Comparison of ENCODE assay signal across 24 cellular contexts in genomic region chrX:137574784-137575298, GRCh38. TPM values are rescaled to one million over a fixed set of nuclear protein-coding genes. Genes with fewer than 3 reads are reported as not detected.
DNase-seq lines count a peak whose midpoint lies in the region; ATAC-seq and TF ChIP-seq lines count a peak whose summit lies in the region.
"Had no signal": no experiment of that assay in that cellular context is flagged by ENCODE, and none has a peak within 500 bp of the region (broad histone marks: within the 10 kb centered on the region; RNA-seq: fewer than 3 reads in every experiment).

No MANE protein-coding gene starts in this region.

- H3K4me2 ChIP-seq in mesendoderm (ENCODE audit: low read length) (peak overlapping the region; percentile 40), smooth muscle cell (peak overlapping the region; percentile 61)
- H3K4me2 ChIP-seq: KMS-11 had no signal

- H3K27me3 ChIP-seq in HUES48 (ENCODE audit: control insufficient read depth, insufficient read depth, low read length) (peaks cover 4% of the 10 kb centered on the region; the same call in 1 of the 2 replicates), mesendoderm (ENCODE audit: insufficient read depth, low read length, poor library complexity) (no peaks in the 10 kb centered on the region), smooth muscle cell (ENCODE audit: low read depth) (peaks cover 80% of the 10 kb centered on the region)

- H3K4me1 ChIP-seq in HUES48 (ENCODE audit: control insufficient read depth, insufficient read depth, low read length) (peaks cover 81% of the 10 kb centered on the region), mesendoderm (ENCODE audit: control insufficient read depth, low read depth, low read length) (no peaks in the 10 kb centered on the region), smooth muscle cell (ENCODE audit: low read depth) (no peaks in the 10 kb centered on the region)
- H3K4me1 ChIP-seq: uterus had no signal

- H4K20me1 ChIP-seq in smooth muscle cell (ENCODE audit: low read depth) = no peaks in the 10 kb centered on the region

- TF ChIP-seq CTCF in coronary artery (IDR thresholded peaks at IDR 0.05) (no peak), smooth muscle cell (IDR thresholded peaks at IDR 0.05; ENCODE audit: borderline replicate concordance, insufficient read depth, poor library complexity, severe bottlenecking) (no peak)

- peak overlapping the region; percentile 90 for H3K18ac ChIP-seq in mesendoderm (ENCODE audit: low read length)

- H4K5ac ChIP-seq in mesendoderm (ENCODE audit: low read length) = no peak overlapping the region

- H3K9me3 Mint-ChIP-seq in naive thymus-derived CD8-positive, alpha-beta T cell = peaks cover 0 to 11% (median 0%) of the 10 kb centered on the region in 9 donors
- H3K9me3 Mint-ChIP-seq: memory B cell had no signal

- no CpG with 5 or more reads among the region's 29 CpGs for WGBS in mesendoderm (ENCODE audit: extremely low coverage, insufficient coverage, low lambda C conversion rate)
- WGBS in smooth muscle cell (ENCODE audit: low lambda C conversion rate) = 37% methylated on average over 23 of the region's 29 CpGs

- H2BK15ac ChIP-seq in mesendoderm (replicated peaks; ENCODE audit: low read depth) = no peak overlapping the region

- no peak overlapping the region for H4K8ac ChIP-seq in mesendoderm (ENCODE audit: low read depth, low read length)

- peak overlapping the region; percentile 96 for H3K27ac ChIP-seq in HUES48 (ENCODE audit: low read depth, low read length)
- H3K27ac ChIP-seq in coronary artery = no peak overlapping the region
- peak overlapping the region; percentile 93 for H3K27ac ChIP-seq in mesendoderm (ENCODE audit: low read depth, low read length)
- H3K27ac ChIP-seq in smooth muscle cell (ENCODE audit: low read depth) = no peak overlapping the region
- H3K27ac ChIP-seq: KMS-11, uterus had no signal

- no peaks in the 10 kb centered on the region for H3F3A ChIP-seq in smooth muscle cell (ENCODE audit: low read depth)

- H3K4me3 Mint-ChIP-seq in naive thymus-derived CD8-positive, alpha-beta T cell = peak overlapping the region in 3 of 10 donors; percentile 7 to 27 (median 12)
- H3K4me3 Mint-ChIP-seq: activated CD8-positive, alpha-beta T cell treated with anti-CD3 and anti-CD28 coated beads, Interleukin-2, amount 10 ng/mL, durations not matched to agents 7 days and 5 days; memory B cell had no signal

- H3K4ac ChIP-seq in mesendoderm (ENCODE audit: low read depth, low read length) = peak overlapping the region; percentile 99

- H3K23ac ChIP-seq in mesendoderm (ENCODE audit: low read length) = no peak overlapping the region

- H3K79me1 ChIP-seq in mesendoderm (ENCODE audit: low read length) = no peaks in the 10 kb centered on the region

- H3K27ac Mint-ChIP-seq in naive thymus-derived CD8-positive, alpha-beta T cell = no peak overlapping the region
- H3K27ac Mint-ChIP-seq: activated CD8-positive, alpha-beta T cell treated with anti-CD3 and anti-CD28 coated beads, Interleukin-2, amount 10 ng/mL, durations not matched to agents 7 days and 5 days; CD14-positive monocyte; memory B cell; naive thymus-derived CD4-positive, alpha-beta T cell had no signal

- DNase-seq in coronary artery (ENCODE audit: low spot score) (no peak), mesendoderm (no peak), smooth muscle cell (lab: John Stamatoyannopoulos, UW; ENCODE audit: unreplicated experiment) (no peak), NCI-H187 (lab: John Stamatoyannopoulos, UW) (no peak), KG1 (lab: John Stamatoyannopoulos, UW) (no peak)
- no peak for DNase-seq in naive thymus-derived CD8-positive, alpha-beta T cell
- DNase-seq: activated CD8-positive, alpha-beta T cell treated with anti-CD3 and anti-CD28 coated beads, Interleukin-2, amount 10 ng/mL, durations not matched to agents 7 days and 5 days; activated gamma-delta T cell treated with Interleukin-2 at 50 U/mL for 16 hours; erythroblast; foreskin fibroblast; hippocampal formation; naive thymus-derived CD4-positive, alpha-beta T cell; NCI-H2029 treated with DMSO at 0.1 percent for 48 hours; NCI-H226; OCI-M1; T-helper 9 cell; uterus had no signal

- peak overlapping the region; percentile 82 for H2BK120ac ChIP-seq in mesendoderm (ENCODE audit: low read depth, low read length)

- H3K9me3 ChIP-seq in HUES48 (ENCODE audit: control insufficient read depth, insufficient read depth, low read length) = no peaks in the 10 kb centered on the region
- peaks cover 2% of the 10 kb centered on the region for H3K9me3 ChIP-seq in smooth muscle cell (replicated peaks; ENCODE audit: low read depth)
- H3K9me3 ChIP-seq: uterus had no signal

- H3K9ac ChIP-seq in HUES48 (ENCODE audit: low read depth, low read length) (peak overlapping the region; percentile 82), mesendoderm (ENCODE audit: low read length) (peak overlapping the region; percentile 63), smooth muscle cell (ENCODE audit: low read depth) (no peak overlapping the region)
- H3K9ac ChIP-seq: KMS-11 had no signal

- POLR2A ChIA-PET in naive thymus-derived CD8-positive, alpha-beta T cell (lab: Charles Lee) = no interaction called here

- H3K79me2 ChIP-seq in mesendoderm (ENCODE audit: control insufficient read depth, insufficient read depth, low read length) (peaks cover 8% of the 10 kb centered on the region), smooth muscle cell (ENCODE audit: low read depth) (no peaks in the 10 kb centered on the region)

- no peak overlapping the region for H2BK5ac ChIP-seq in mesendoderm (ENCODE audit: low read length)

- peaks cover 15 to 50% (median 35%) of the 10 kb centered on the region in 5 donors for H3K27me3 Mint-ChIP-seq in naive thymus-derived CD8-positive, alpha-beta T cell

- H2AFZ ChIP-seq in smooth muscle cell (ENCODE audit: low read depth) = no peak overlapping the region

- H3K36me3 ChIP-seq in HUES48 (ENCODE audit: control insufficient read depth, insufficient read depth, low read length) (peaks cover 35% of the 10 kb centered on the region), mesendoderm (ENCODE audit: control insufficient read depth, insufficient read depth, low read length) (no peaks in the 10 kb centered on the region), smooth muscle cell (ENCODE audit: low read depth) (no peaks in the 10 kb centered on the region)
- H3K36me3 ChIP-seq: uterus had no signal

- no peaks in the 10 kb centered on the region for H3K4me1 Mint-ChIP-seq in naive thymus-derived CD8-positive, alpha-beta T cell
- H3K4me1 Mint-ChIP-seq: CD14-positive monocyte, memory B cell had no signal

- no peak for ATAC-seq in naive thymus-derived CD8-positive, alpha-beta T cell
- ATAC-seq: activated CD8-positive, alpha-beta T cell treated with anti-CD3 and anti-CD28 coated beads, Interleukin-2, amount 10 ng/mL, durations not matched to agents 7 days and 5 days; HCT116; naive thymus-derived CD4-positive, alpha-beta T cell had no signal

- peaks cover 0 to 4% (median 0%) of the 10 kb centered on the region in 3 donors for H3K36me3 Mint-ChIP-seq in naive thymus-derived CD8-positive, alpha-beta T cell
- H3K36me3 Mint-ChIP-seq: CD14-positive monocyte; memory B cell; naive thymus-derived CD4-positive, alpha-beta T cell had no signal

- no peak overlapping the region for H2AK5ac ChIP-seq in mesendoderm (ENCODE audit: low read length)

- H3K4me3 ChIP-seq in HUES48 (ENCODE audit: low read depth, low read length) = peak overlapping the region; percentile 58
- peak overlapping the region; percentile 28 for H3K4me3 ChIP-seq in coronary artery
- no peak overlapping the region for H3K4me3 ChIP-seq in mesendoderm (ENCODE audit: low read length)
- H3K4me3 ChIP-seq in smooth muscle cell = peak overlapping the region; percentile 16
- H3K4me3 ChIP-seq: uterus had no signal

- peak overlapping the region; percentile 85 for H3K56ac ChIP-seq in mesendoderm (ENCODE audit: low read length)

RNA-seq across cellular contexts. Expression of gene ZIC3, which starts 8.9 kb away (rescaled TPM):
- polyA plus RNA-seq in mesendoderm (2013, experiment 1 of 2) = 36.2 TPM
- polyA plus RNA-seq in mesendoderm (2013, experiment 2 of 2) = 34.3 TPM
- total RNA-seq in smooth muscle cell = 0.09 TPM in 1 of 2 replicates, not detected in the other
- polyA plus RNA-seq in smooth muscle cell = not detected in 2 replicates
- not detected for total RNA-seq in naive thymus-derived CD8-positive, alpha-beta T cell
- polyA plus RNA-seq in naive thymus-derived CD8-positive, alpha-beta T cell = not detected
- total RNA-seq: activated CD8-positive, alpha-beta T cell treated with anti-CD3 and anti-CD28 coated beads, Interleukin-2, amount 10 ng/mL, durations not matched to agents 7 days and 5 days; naive thymus-derived CD4-positive, alpha-beta T cell; posterior vena cava; uterus had no signal
- polyA plus RNA-seq: adipose tissue; CD14-positive monocyte; naive thymus-derived CD4-positive, alpha-beta T cell had no signal

Comparison
In these comparisons a context has a peak if more than half of its experiments do, and no peak if none do; other contexts are left out.
1. H3K27ac ChIP-seq: peak in HUES48 (single experiment) and mesendoderm (single experiment); none in coronary artery (0 of 2) and smooth muscle cell (single experiment).